In the genomic region with DNA sequence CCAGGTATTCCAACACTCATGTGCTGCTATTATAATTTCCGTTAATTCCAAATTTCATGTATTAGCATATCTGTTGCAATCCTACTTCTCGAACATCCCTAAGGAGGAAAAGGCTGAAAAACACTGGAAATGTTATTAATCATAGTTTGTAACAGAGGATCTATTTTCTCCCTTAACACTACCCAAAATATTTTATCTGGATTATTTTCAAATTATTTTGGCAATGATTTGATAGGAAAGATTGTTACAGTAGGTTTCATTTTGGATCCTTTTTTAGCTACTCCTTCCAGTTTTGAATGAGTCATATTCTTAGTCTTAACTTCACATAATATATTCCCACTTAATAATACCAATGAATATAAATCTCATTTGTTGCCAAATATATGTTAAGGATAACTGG, we compare ENCODE assay signal across 23 cellular contexts. TPM values are rescaled to one million over a fixed set of nuclear protein-coding genes. Genes with fewer than 3 reads are reported as not detected.
DNase-seq lines count a peak whose midpoint lies in the region; ATAC-seq and TF ChIP-seq lines count a peak whose summit lies in the region.
"Had no signal": no experiment of that assay in that cellular context is flagged by ENCODE, and none has a peak within 500 bp of the region (broad histone marks: within the 10 kb centered on the region; RNA-seq: fewer than 3 reads in every experiment).

No MANE protein-coding gene starts in this region.

- DNase-seq in chondrocyte (ENCODE audit: low spot score) = no peak
- DNase-seq in left ventricle myocardium superior = no peak
- DNase-seq in thoracic aorta (ENCODE audit: low spot score) = no peak
- DNase-seq in activated CD4-positive, alpha-beta T cell treated with anti-CD3 and anti-CD28 coated beads, Interleukin-2, amount 50 U/mL, for 48 hours = no peak
- no peak for DNase-seq in T-helper 9 cell
- DNase-seq in activated naive CD8-positive, alpha-beta T cell treated with anti-CD3 and anti-CD28 coated beads, Interleukin-2, amount 50 U/mL, for 24 hours = no peak
- DNase-seq: C1 segment of cervical spinal cord; CD4-positive, alpha-beta memory T cell; COR-L47; GOT3; HFFc6; KBM-7; MV-4-11; NCI-H1105; NCI-H1436 treated with DMSO at 0.1 percent for 48 hours; NCI-H1930; NCI-H2107; NCI-H526 treated with DMSO at 0.1 percent for 48 hours; PC-9; SHP77 had no signal

- H3K4me1 ChIP-seq in thoracic aorta (ENCODE audit: control insufficient read depth in 1 of 2, low read depth in 2 of 2) = peaks cover 8 to 19% of the 10 kb centered on the region in 2 donors
- H3K4me1 ChIP-seq: A549, HAP-1 had no signal

- H3K27ac ChIP-seq in VCaP = peak overlapping the region; percentile 61
- H3K27ac ChIP-seq in thoracic aorta = no peak overlapping the region
- H3K27ac ChIP-seq: A549, PC-9 had no signal

- no peaks in the 10 kb centered on the region for H3K9me3 Mint-ChIP-seq in chondrocyte (ENCODE audit: low read depth)
- H3K9me3 Mint-ChIP-seq in activated naive CD8-positive, alpha-beta T cell treated with anti-CD3 and anti-CD28 coated beads, Interleukin-2, amount 50 U/mL, for 24 hours = no peaks in the 10 kb centered on the region
- H3K9me3 Mint-ChIP-seq: CD4-positive, alpha-beta memory T cell; HFFc6 had no signal

- H3K9me3 ChIP-seq in thoracic aorta = no peaks in the 10 kb centered on the region
- H3K9me3 ChIP-seq: A549, HAP-1 had no signal

- intact Hi-C loops in left ventricle myocardium superior (cut with micrococcal nuclease) = no loop called here

- H3K27me3 ChIP-seq in thoracic aorta (replicated peaks; ENCODE audit: insufficient read depth) = no peaks in the 10 kb centered on the region

- no peak overlapping the region for H3K4me3 Mint-ChIP-seq in chondrocyte (ENCODE audit: unreplicated experiment)
- H3K4me3 Mint-ChIP-seq in activated naive CD8-positive, alpha-beta T cell treated with anti-CD3 and anti-CD28 coated beads, Interleukin-2, amount 50 U/mL, for 24 hours = no peak overlapping the region
- H3K4me3 Mint-ChIP-seq: CD4-positive, alpha-beta memory T cell; HFFc6 had no signal

- H3K4me1 Mint-ChIP-seq in chondrocyte (ENCODE audit: low read depth) = peaks cover 13% of the 10 kb centered on the region
- no peaks in the 10 kb centered on the region for H3K4me1 Mint-ChIP-seq in activated naive CD8-positive, alpha-beta T cell treated with anti-CD3 and anti-CD28 coated beads, Interleukin-2, amount 50 U/mL, for 24 hours
- H3K4me1 Mint-ChIP-seq: CD4-positive, alpha-beta memory T cell had no signal

- H3K36me3 Mint-ChIP-seq in chondrocyte (ENCODE audit: low read depth) = no peaks in the 10 kb centered on the region
- H3K36me3 Mint-ChIP-seq in activated naive CD8-positive, alpha-beta T cell treated with anti-CD3 and anti-CD28 coated beads, Interleukin-2, amount 50 U/mL, for 24 hours (ENCODE audit: low read depth) = no peaks in the 10 kb centered on the region
- H3K36me3 Mint-ChIP-seq: CD4-positive, alpha-beta memory T cell had no signal

- H3K36me3 ChIP-seq in thoracic aorta = no peaks in the 10 kb centered on the region
- H3K36me3 ChIP-seq: HAP-1 had no signal

- peaks cover 4% of the 10 kb centered on the region for H3K27me3 Mint-ChIP-seq in chondrocyte (ENCODE audit: low read depth)
- H3K27me3 Mint-ChIP-seq in activated naive CD8-positive, alpha-beta T cell treated with anti-CD3 and anti-CD28 coated beads, Interleukin-2, amount 50 U/mL, for 24 hours = peaks cover 5% of the 10 kb centered on the region

- H3K27ac Mint-ChIP-seq in chondrocyte (ENCODE audit: unreplicated experiment) = peak overlapping the region; percentile 33
- H3K27ac Mint-ChIP-seq in activated naive CD8-positive, alpha-beta T cell treated with anti-CD3 and anti-CD28 coated beads, Interleukin-2, amount 50 U/mL, for 24 hours = no peak overlapping the region
- H3K27ac Mint-ChIP-seq: CD4-positive, alpha-beta memory T cell; HFFc6 had no signal

- H3K4me3 ChIP-seq in thoracic aorta = no peak overlapping the region
- H3K4me3 ChIP-seq: A549, HAP-1, PC-9 had no signal

- TF ChIP-seq CTCF in VCaP (conservative IDR thresholded peaks at IDR 0.05) = no peak
- TF ChIP-seq CTCF in chondrocyte (IDR thresholded peaks at IDR 0.05) = no peak
- no peak for TF ChIP-seq CTCF in thoracic aorta (IDR thresholded peaks at IDR 0.05)

- ATAC-seq in left ventricle myocardium superior = peak; percentile 54
- peak; percentile 48 for ATAC-seq in thoracic aorta (ENCODE audit: insufficient number of reproducible peaks, low FRiP score, low read depth)
- ATAC-seq in activated naive CD8-positive, alpha-beta T cell treated with anti-CD3 and anti-CD28 coated beads, Interleukin-2, amount 50 U/mL, for 24 hours = no peak
- ATAC-seq: A549 had no signal

RNA-seq across cellular contexts. Expression of gene NAA35, which starts 13.9 kb away (rescaled TPM):
- total RNA-seq in chondrocyte = 18.6 to 21.5 TPM (median 20.7 TPM) in 3 replicates
- 18.2 TPM for total RNA-seq in left ventricle myocardium superior
- total RNA-seq in thoracic aorta = 10 to 100 TPM; 14.3 to 14.8 TPM
